In genomic region chr1:116297495-116298212, GRCh38 we compare ENCODE assay signal across 26 cellular contexts.
"Had no signal": no experiment of that assay in that cellular context is flagged by ENCODE, and none has a peak within 500 bp of the region (broad histone marks: within the 10 kb centered on the region; RNA-seq: fewer than 3 reads in every experiment).

No MANE protein-coding gene starts in this region.

- H3K36me3 ChIP-seq: neural progenitor cell, ovary, right lobe of liver, sigmoid colon, stomach, tibial artery, transverse colon, vagina had no signal

- H3K4me1 ChIP-seq: neural progenitor cell, psoas muscle, right lobe of liver, sigmoid colon, stomach, tibial artery, vagina had no signal

- H3K27me3 Mint-ChIP-seq: naive thymus-derived CD4-positive, alpha-beta T cell; progenitor cell of endocrine pancreas; type B pancreatic cell had no signal

- H3K27ac ChIP-seq: neural progenitor cell, ovary, psoas muscle, right lobe of liver, sigmoid colon, stomach, tibial artery, transverse colon, vagina had no signal

- DNase-seq: naive thymus-derived CD4-positive, alpha-beta T cell; natural killer cell; occipital lobe; ovary; psoas muscle; right lobe of liver; sigmoid colon; small intestine; stimulated activated CD4-positive, alpha-beta T cell treated with anti-CD3 and anti-CD28 coated beads, Interleukin-15, amount 100 ng/mL, for 24 hours; stimulated activated CD4-positive, alpha-beta T cell treated with anti-CD3 and anti-CD28 coated beads, Interleukin-2, amount 100 ng/mL, for 24 hours; stimulated activated CD4-positive, alpha-beta T cell treated with anti-CD3 and anti-CD28 coated beads, Interleukin-2, amount 100 ng/mL, for 48 hours; stimulated activated CD4-positive, alpha-beta T cell treated with anti-CD3 and anti-CD28 coated beads, Interleukin-4, amount 100 ng/mL, for 24 hours; stimulated activated naive B cell treated with anti-CD40 and anti-IgM and Interleukin-4, amounts not matched to agents 10 μg/mL and 1 μg/mL and 100 μg/mL, for 72 hours; stimulated activated naive CD4-positive, alpha-beta T cell treated with Interleukin-2 at 50 U/mL for 16 hours; stomach; tibial artery; transverse colon had no signal

- H3K27ac Mint-ChIP-seq: naive thymus-derived CD4-positive, alpha-beta T cell; natural killer cell; neural progenitor cell; progenitor cell of endocrine pancreas; stimulated activated effector memory CD8-positive, alpha-beta T cell treated with anti-CD3 and anti-CD28 coated beads, Interleukin-12 subunit alpha, Interleukin-12 subunit beta, amount 100 ng/mL, for 72 hours; stimulated activated naive B cell treated with anti-CD40 and anti-IgM and Interleukin-4, amounts not matched to agents 10 μg/mL and 1 μg/mL and 100 μg/mL, for 72 hours; type B pancreatic cell had no signal

- ATAC-seq: naive thymus-derived CD4-positive, alpha-beta T cell; natural killer cell; psoas muscle; right cardiac atrium; stimulated activated effector memory CD8-positive, alpha-beta T cell treated with anti-CD3 and anti-CD28 coated beads, Interleukin-12 subunit alpha, Interleukin-12 subunit beta, amount 100 ng/mL, for 72 hours; stimulated activated naive B cell treated with anti-CD40 and anti-IgM and Interleukin-4, amounts not matched to agents 10 μg/mL and 1 μg/mL and 100 μg/mL, for 72 hours had no signal

- FAIRE-seq: small intestine, urothelium cell line had no signal

- H3K4me2 ChIP-seq: neural progenitor cell had no signal

- H3K9me3 ChIP-seq: ovary, psoas muscle, right lobe of liver, tibial artery, transverse colon, vagina had no signal

- H3K4me1 Mint-ChIP-seq: natural killer cell; nephron; neural progenitor cell; stimulated activated effector memory CD8-positive, alpha-beta T cell treated with anti-CD3 and anti-CD28 coated beads, Interleukin-12 subunit alpha, Interleukin-12 subunit beta, amount 100 ng/mL, for 72 hours; stimulated activated naive B cell treated with anti-CD40 and anti-IgM and Interleukin-4, amounts not matched to agents 10 μg/mL and 1 μg/mL and 100 μg/mL, for 72 hours had no signal

- H2AFZ ChIP-seq: neural progenitor cell, parathyroid adenoma had no signal

- H3K4me3 Mint-ChIP-seq: naive thymus-derived CD4-positive, alpha-beta T cell; natural killer cell; nephron; neural progenitor cell; stimulated activated effector memory CD8-positive, alpha-beta T cell treated with anti-CD3 and anti-CD28 coated beads, Interleukin-12 subunit alpha, Interleukin-12 subunit beta, amount 100 ng/mL, for 72 hours; stimulated activated naive B cell treated with anti-CD40 and anti-IgM and Interleukin-4, amounts not matched to agents 10 μg/mL and 1 μg/mL and 100 μg/mL, for 72 hours; type B pancreatic cell had no signal

- H3K79me2 ChIP-seq: parathyroid adenoma had no signal

- H3K4me3 ChIP-seq: neural progenitor cell, ovary, psoas muscle, right lobe of liver, sigmoid colon, stomach, tibial artery, transverse colon, vagina had no signal

- H3K9me3 Mint-ChIP-seq: natural killer cell; stimulated activated effector memory CD8-positive, alpha-beta T cell treated with anti-CD3 and anti-CD28 coated beads, Interleukin-12 subunit alpha, Interleukin-12 subunit beta, amount 100 ng/mL, for 72 hours; stimulated activated naive B cell treated with anti-CD40 and anti-IgM and Interleukin-4, amounts not matched to agents 10 μg/mL and 1 μg/mL and 100 μg/mL, for 72 hours had no signal

- H3K27me3 ChIP-seq: neural progenitor cell, ovary, right lobe of liver, sigmoid colon, stomach, tibial artery, transverse colon, vagina had no signal

- H3K9ac ChIP-seq: neural progenitor cell, parathyroid adenoma had no signal
